In genomic region chr3:177833392-177833791, GRCh38 we compare ENCODE assay signal across 15 cellular contexts.
DNase-seq lines count a peak whose midpoint lies in the region; TF ChIP-seq lines count a peak whose summit lies in the region.
"Had no signal": no experiment of that assay in that cellular context is flagged by ENCODE, and none has a peak within 500 bp of the region (broad histone marks: within the 10 kb centered on the region; RNA-seq: fewer than 3 reads in every experiment).

No MANE protein-coding gene starts in this region.

- peak; percentile 24 for DNase-seq in Calu3
- DNase-seq in NCI-H1436 treated with DMSO at 0.1 percent for 48 hours (lab: John Stamatoyannopoulos, UW), result peak; percentile 98
- DNase-seq in NCI-H69 (lab: John Stamatoyannopoulos, UW), result peak; percentile 95
- DNase-seq in dermis blood vessel endothelial cell, result peak; percentile 77
- DNase-seq in SW 1271 (lab: John Stamatoyannopoulos, UW), result no peak
- DNase-seq in activated T-helper 1 cell treated with anti-CD3 and anti-CD28 coated beads, Interleukin-12 subunit alpha, Interleukin-12 subunit beta, Interleukin-2, Interleukin-4 antibody, amounts not matched to agents 30 ng/mL and 10 ng/mL and 1 ng/mL, durations not matched to agents 14 hours and 24 hours and 36 hours (ENCODE audit: low spot score), result no peak
- no peak for DNase-seq in kidney glomerular epithelial cell (lab: John Stamatoyannopoulos, UW)
- no peak for DNase-seq in DMS114 treated with DMSO at 0.1 percent for 48 hours (lab: John Stamatoyannopoulos, UW; ENCODE audit: unreplicated experiment)
- DNase-seq: activated naive CD8-positive, alpha-beta T cell treated with anti-CD3 and anti-CD28 coated beads for 36 hours; islet precursor cell; Peyer's patch; psoas muscle; substantia nigra; T-helper 1 cell had no signal

- intact Hi-C loops in Calu3 (cut with micrococcal nuclease; ENCODE audit: unreplicated experiment), result no loop called here
- intact Hi-C loops in activated T-helper 1 cell treated with anti-CD3 and anti-CD28 coated beads, Interleukin-12 subunit alpha, Interleukin-12 subunit beta, Interleukin-2, Interleukin-4 antibody, amounts not matched to agents 30 ng/mL and 10 ng/mL and 1 ng/mL, durations not matched to agents 14 hours and 24 hours and 36 hours (cut with micrococcal nuclease), result no loop called here

- H3K27me3 Mint-ChIP-seq in Calu3 (ENCODE audit: unreplicated experiment), result no peaks in the 10 kb centered on the region
- no peaks in the 10 kb centered on the region for H3K27me3 Mint-ChIP-seq in activated T-helper 1 cell treated with anti-CD3 and anti-CD28 coated beads, Interleukin-12 subunit alpha, Interleukin-12 subunit beta, Interleukin-2, Interleukin-4 antibody, amounts not matched to agents 30 ng/mL and 10 ng/mL and 1 ng/mL, durations not matched to agents 14 hours and 24 hours and 36 hours (ENCODE audit: insufficient read depth)
- H3K27me3 Mint-ChIP-seq: activated naive CD8-positive, alpha-beta T cell treated with anti-CD3 and anti-CD28 coated beads for 36 hours; central memory CD8-positive, alpha-beta T cell had no signal

- H3K36me3 Mint-ChIP-seq in Calu3 (ENCODE audit: insufficient read depth, unreplicated experiment), result peaks cover 6% of the 10 kb centered on the region
- H3K36me3 Mint-ChIP-seq in activated T-helper 1 cell treated with anti-CD3 and anti-CD28 coated beads, Interleukin-12 subunit alpha, Interleukin-12 subunit beta, Interleukin-2, Interleukin-4 antibody, amounts not matched to agents 30 ng/mL and 10 ng/mL and 1 ng/mL, durations not matched to agents 14 hours and 24 hours and 36 hours (ENCODE audit: low read depth), result no peaks in the 10 kb centered on the region
- H3K36me3 Mint-ChIP-seq: activated naive CD8-positive, alpha-beta T cell treated with anti-CD3 and anti-CD28 coated beads for 36 hours had no signal

- no TSS peak for BruUV-seq in Calu3 (replicated peaks; lab: Mats Ljungman, UMichigan)

- peaks cover 50% of the 10 kb centered on the region for H3K4me1 Mint-ChIP-seq in Calu3 (ENCODE audit: low read depth, unreplicated experiment)
- no peaks in the 10 kb centered on the region for H3K4me1 Mint-ChIP-seq in activated T-helper 1 cell treated with anti-CD3 and anti-CD28 coated beads, Interleukin-12 subunit alpha, Interleukin-12 subunit beta, Interleukin-2, Interleukin-4 antibody, amounts not matched to agents 30 ng/mL and 10 ng/mL and 1 ng/mL, durations not matched to agents 14 hours and 24 hours and 36 hours (ENCODE audit: low read depth)

- CTCF ChIA-PET in Calu3 (lab: Charles Lee), result interaction anchor here (0.6 to 1.2 kb wide), 3 partner anchors 8 to 73 kb away, joined by 3 to 6 read pairs (median 3); no protein-coding TSS in a partner anchor

- H3K4me3 Mint-ChIP-seq in Calu3 (ENCODE audit: low read depth, unreplicated experiment), result no peak overlapping the region
- no peak overlapping the region for H3K4me3 Mint-ChIP-seq in activated T-helper 1 cell treated with anti-CD3 and anti-CD28 coated beads, Interleukin-12 subunit alpha, Interleukin-12 subunit beta, Interleukin-2, Interleukin-4 antibody, amounts not matched to agents 30 ng/mL and 10 ng/mL and 1 ng/mL, durations not matched to agents 14 hours and 24 hours and 36 hours
- H3K4me3 Mint-ChIP-seq: activated naive CD8-positive, alpha-beta T cell treated with anti-CD3 and anti-CD28 coated beads for 36 hours; central memory CD8-positive, alpha-beta T cell had no signal

- no peaks in the 10 kb centered on the region for H3K9me3 Mint-ChIP-seq in Calu3 (ENCODE audit: low read depth, unreplicated experiment)
- H3K9me3 Mint-ChIP-seq in activated T-helper 1 cell treated with anti-CD3 and anti-CD28 coated beads, Interleukin-12 subunit alpha, Interleukin-12 subunit beta, Interleukin-2, Interleukin-4 antibody, amounts not matched to agents 30 ng/mL and 10 ng/mL and 1 ng/mL, durations not matched to agents 14 hours and 24 hours and 36 hours, result no peaks in the 10 kb centered on the region
- H3K9me3 Mint-ChIP-seq: activated naive CD8-positive, alpha-beta T cell treated with anti-CD3 and anti-CD28 coated beads for 36 hours; central memory CD8-positive, alpha-beta T cell had no signal

- no peak for TF ChIP-seq CTCF in Calu3 (IDR thresholded peaks at IDR 0.05; ENCODE audit: unreplicated experiment)

- peak overlapping the region; percentile 87 for H3K27ac Mint-ChIP-seq in Calu3 (ENCODE audit: unreplicated experiment)
- no peak overlapping the region for H3K27ac Mint-ChIP-seq in activated T-helper 1 cell treated with anti-CD3 and anti-CD28 coated beads, Interleukin-12 subunit alpha, Interleukin-12 subunit beta, Interleukin-2, Interleukin-4 antibody, amounts not matched to agents 30 ng/mL and 10 ng/mL and 1 ng/mL, durations not matched to agents 14 hours and 24 hours and 36 hours
- H3K27ac Mint-ChIP-seq: activated naive CD8-positive, alpha-beta T cell treated with anti-CD3 and anti-CD28 coated beads for 36 hours had no signal

Comparison
In these comparisons a context has a peak if more than half of its experiments do, and no peak if none do; other contexts are left out.
1. DNase-seq: peak in Calu3 (single experiment), NCI-H1436 treated with DMSO at 0.1 percent for 48 hours (single experiment), NCI-H69 (single experiment) and dermis blood vessel endothelial cell (single experiment); none in SW 1271 (0 of 2), activated T-helper 1 cell treated with anti-CD3 and anti-CD28 coated beads, Interleukin-12 subunit alpha, Interleukin-12 subunit beta, Interleukin-2, Interleukin-4 antibody, amounts not matched to agents 30 ng/mL and 10 ng/mL and 1 ng/mL, durations not matched to agents 14 hours and 24 hours and 36 hours (single experiment), kidney glomerular epithelial cell (single experiment) and DMS114 treated with DMSO at 0.1 percent for 48 hours (single experiment).